In genomic region chr4:80438016-80438415, GRCh38 we compare ENCODE assay signal across 36 cellular contexts.
"Had no signal": no experiment of that assay in that cellular context is flagged by ENCODE, and none has a peak within 500 bp of the region (broad histone marks: within the 10 kb centered on the region; RNA-seq: fewer than 3 reads in every experiment).

No MANE protein-coding gene starts in this region.

- H3K4me1 Mint-ChIP-seq: activated B cell treated with CpG ODN at 0.5 μM for 24 hours had no signal

- H3K27me3 Mint-ChIP-seq: activated CD4-positive, alpha-beta memory T cell treated with anti-CD3 and anti-CD28 coated beads, Interleukin-2, amount 10 ng/mL, durations not matched to agents 7 days and 5 days; activated naive CD8-positive, alpha-beta T cell treated with anti-CD3 and anti-CD28 coated beads for 36 hours; activated T-cell treated with anti-CD3 and anti-CD28 coated beads, Interleukin-2, amount 50 U/mL, for 24 hours had no signal

- H3K27ac ChIP-seq: brain microvascular endothelial cell, Peyer's patch, SJSA1, VCaP had no signal

- DNase-seq: activated B cell treated with CpG ODN at 0.5 μM for 24 hours; activated CD4-positive, alpha-beta memory T cell treated with anti-CD3 and anti-CD28 coated beads, Interleukin-2, amount 10 ng/mL, durations not matched to agents 7 days and 5 days; activated CD4-positive, alpha-beta T cell treated with anti-CD3 and anti-CD28 coated beads for 1 hour; activated CD4-positive, alpha-beta T cell treated with anti-CD3 and anti-CD28 coated beads for 48 hours; activated CD8-positive, alpha-beta memory T cell treated with anti-CD3 and anti-CD28 coated beads for 24 hours; activated effector memory CD4-positive, alpha-beta T cell treated with anti-CD3 and anti-CD28 coated beads, Interleukin-2, amount 50 U/mL, for 16 hours; activated naive CD4-positive, alpha-beta T cell; activated naive CD4-positive, alpha-beta T cell treated with anti-CD3 and anti-CD28 coated beads, Interleukin-2, amount 50 U/mL, for 16 hours; activated naive CD8-positive, alpha-beta T cell treated with anti-CD3 and anti-CD28 coated beads for 36 hours; activated T-cell treated with anti-CD3 and anti-CD28 coated beads, Interleukin-2, amount 50 U/mL, for 24 hours; amniotic stem cell; aorta; brain microvascular endothelial cell; Karpas-422; KBM-7; MM.1S; MV-4-11; NCI-H1092; NCI-H146; NCI-H187; NCI-H2029 treated with DMSO at 0.1 percent for 48 hours; NCI-H2107; NCI-H2171; NCI-H510A; NCI-H526; NCI-H748 treated with DMSO at 0.1 percent for 48 hours; NK-92 treated with Interleukin-12 subunit alpha and Interleukin-12 subunit beta, amount 100 ng/mL, for 24 hours; PC-3; Peyer's patch; RPMI8226; SHP77 treated with DMSO at 0.1 percent for 48 hours; SW 1271; T-helper 1 cell; T-helper 9 cell had no signal

- H3K9me3 ChIP-seq: Peyer's patch, SJSA1 had no signal

- ATAC-seq: PC-3 had no signal

- H3K27me3 ChIP-seq: brain microvascular endothelial cell, Peyer's patch, SJSA1 had no signal

- H3K27ac Mint-ChIP-seq: activated B cell treated with CpG ODN at 0.5 μM for 24 hours; activated naive CD8-positive, alpha-beta T cell treated with anti-CD3 and anti-CD28 coated beads for 36 hours; activated T-cell treated with anti-CD3 and anti-CD28 coated beads, Interleukin-2, amount 50 U/mL, for 24 hours had no signal

- H3K4me3 ChIP-seq: Peyer's patch, SJSA1 had no signal

- H3K4me1 ChIP-seq: Peyer's patch had no signal

- H3K4me3 Mint-ChIP-seq: activated B cell treated with CpG ODN at 0.5 μM for 24 hours; activated CD4-positive, alpha-beta memory T cell treated with anti-CD3 and anti-CD28 coated beads, Interleukin-2, amount 10 ng/mL, durations not matched to agents 7 days and 5 days; activated naive CD8-positive, alpha-beta T cell treated with anti-CD3 and anti-CD28 coated beads for 36 hours; activated T-cell treated with anti-CD3 and anti-CD28 coated beads, Interleukin-2, amount 50 U/mL, for 24 hours had no signal

- H3K36me3 ChIP-seq: brain microvascular endothelial cell, Peyer's patch, SJSA1 had no signal
